In genomic region chr2:101089419-101089818, GRCh38 we compare ENCODE assay signal across 9 cellular contexts.
A peak's percentile ranks its signal among the peaks of the same experiment; 100 is the strongest.
DNase-seq lines count a peak whose midpoint lies in the region; ATAC-seq and TF ChIP-seq lines count a peak whose summit lies in the region.
"Had no signal": no experiment of that assay in that cellular context is flagged by ENCODE, and none has a peak within 500 bp of the region (broad histone marks: within the 10 kb centered on the region; RNA-seq: fewer than 3 reads in every experiment).

No MANE protein-coding gene starts in this region.

- no peak for TF ChIP-seq CTCF in GM12865 (IDR thresholded peaks at IDR 0.05; ENCODE audit: insufficient read depth, low read depth, low read length, missing control alignments)
- no peak for TF ChIP-seq CTCF in coronary artery (IDR thresholded peaks at IDR 0.05)
- no peak for TF ChIP-seq CTCF in natural killer cell (IDR thresholded peaks at IDR 0.05)

- intact Hi-C loops in natural killer cell (cut with micrococcal nuclease) = no loop called here

- peaks cover 6 to 7% of the 10 kb centered on the region in 2 donors for H3K27me3 Mint-ChIP-seq in natural killer cell (ENCODE audit: low read depth in 2 of 2)
- H3K27me3 Mint-ChIP-seq in immature natural killer cell (ENCODE audit: low read depth in 3 of 3) = peaks cover 4 to 8% (median 6%) of the 10 kb centered on the region in 3 donors

- H3K4me1 Mint-ChIP-seq in natural killer cell (no peaks in the 10 kb centered on the region), immature natural killer cell (no peaks in the 10 kb centered on the region)

- H3K4me3 ChIP-seq in GM12865 (ENCODE audit: low read depth, low read length) (no peak overlapping the region), coronary artery (no peak overlapping the region)

- DNase-seq in GM12865 (ENCODE audit: low read depth) (peak; percentile 91), MV-4-11 (lab: John Stamatoyannopoulos, UW) (peak; percentile 20), coronary artery (ENCODE audit: low spot score) (no peak), natural killer cell (no peak), DMS79 treated with DMSO at 0.1 percent for 48 hours (lab: John Stamatoyannopoulos, UW) (no peak), immature natural killer cell (no peak)
- DNase-seq: NCI-H510A had no signal

- no peak overlapping the region for H3K27ac Mint-ChIP-seq in natural killer cell
- H3K27ac Mint-ChIP-seq in immature natural killer cell = no peak overlapping the region

- no peak overlapping the region for H3K27ac ChIP-seq in coronary artery

- no peaks in the 10 kb centered on the region for H3K9me3 Mint-ChIP-seq in natural killer cell
- no peaks in the 10 kb centered on the region for H3K9me3 Mint-ChIP-seq in immature natural killer cell

- H3K36me3 Mint-ChIP-seq in natural killer cell (no peaks in the 10 kb centered on the region), immature natural killer cell (no peaks in the 10 kb centered on the region)

- H3K4me3 Mint-ChIP-seq in natural killer cell (no peak overlapping the region), immature natural killer cell (no peak overlapping the region)

- ATAC-seq in GM19324 (IDR thresholded peaks at IDR 0.05; ENCODE audit: low FRiP score, unreplicated experiment) = peak; percentile 76
- peak; percentile 92 for ATAC-seq in HG02840 (IDR thresholded peaks at IDR 0.05; ENCODE audit: low FRiP score, unreplicated experiment)
- ATAC-seq in natural killer cell = no peak

Comparison
In these comparisons a context has a peak if more than half of its experiments do, and no peak if none do; other contexts are left out.
1. DNase-seq: peak in GM12865 (single experiment) and MV-4-11 (single experiment); none in coronary artery (single experiment), natural killer cell (single experiment), DMS79 treated with DMSO at 0.1 percent for 48 hours (single experiment) and immature natural killer cell (0 of 3).
2. ATAC-seq: peak in GM19324 (single experiment) and HG02840 (single experiment); none in natural killer cell (0 of 3).